27 cellular contexts compared by ENCODE assay signal in the genomic region with DNA sequence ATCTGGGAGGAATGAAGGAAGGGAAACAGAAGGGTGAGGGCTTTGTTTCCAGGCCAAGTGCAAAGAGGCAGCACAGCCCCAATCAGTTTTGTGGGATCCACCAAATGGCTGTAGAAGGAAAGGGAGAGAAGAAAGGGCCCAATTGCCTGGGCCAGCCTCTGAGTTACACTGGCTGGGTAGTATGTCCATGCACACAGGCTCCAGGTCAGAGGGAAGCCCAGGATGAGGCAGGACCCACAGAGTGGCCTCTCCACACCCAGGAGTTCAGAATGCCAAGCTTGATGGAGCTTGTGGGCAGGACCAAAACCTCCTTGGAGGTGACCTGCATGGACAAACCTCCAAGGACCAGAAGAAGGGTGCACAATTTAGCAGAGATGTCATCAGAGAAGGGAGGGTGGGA.
"Had no signal": no experiment of that assay in that cellular context is flagged by ENCODE, and none has a peak within 500 bp of the region (broad histone marks: within the 10 kb centered on the region; RNA-seq: fewer than 3 reads in every experiment).

No MANE protein-coding gene starts in this region.

- H3K4me3 ChIP-seq: neural progenitor cell, ovary, psoas muscle, right lobe of liver, sigmoid colon, stomach, thoracic aorta, thyroid gland, tibial nerve, upper lobe of left lung had no signal

- H3K9me3 ChIP-seq: ovary, thyroid gland had no signal

- H3K4me1 ChIP-seq: neural progenitor cell, parathyroid adenoma, psoas muscle, right lobe of liver, sigmoid colon, stomach, thyroid gland, tibial nerve, upper lobe of left lung had no signal

- ATAC-seq: naive thymus-derived CD4-positive, alpha-beta T cell; natural killer cell; psoas muscle; right cardiac atrium; right lobe of liver; stimulated activated effector memory CD8-positive, alpha-beta T cell treated with anti-CD3 and anti-CD28 coated beads, Interleukin-12 subunit alpha, Interleukin-12 subunit beta, amount 100 ng/mL, for 72 hours; stimulated activated naive B cell treated with anti-CD40 and anti-IgM and Interleukin-4, amounts not matched to agents 10 μg/mL and 1 μg/mL and 100 μg/mL, for 72 hours had no signal

- DNase-seq: naive thymus-derived CD4-positive, alpha-beta T cell; natural killer cell; ovary; posterior cingulate gyrus; psoas muscle; right cardiac atrium; right lobe of liver; sigmoid colon; small intestine; stimulated activated CD4-positive, alpha-beta T cell treated with anti-CD3 and anti-CD28 coated beads, Interleukin-15, amount 100 ng/mL, for 24 hours; stimulated activated CD4-positive, alpha-beta T cell treated with anti-CD3 and anti-CD28 coated beads, Interleukin-2, amount 100 ng/mL, for 24 hours; stimulated activated CD4-positive, alpha-beta T cell treated with anti-CD3 and anti-CD28 coated beads, Interleukin-2, amount 100 ng/mL, for 48 hours; stimulated activated CD4-positive, alpha-beta T cell treated with anti-CD3 and anti-CD28 coated beads, Interleukin-4, amount 100 ng/mL, for 24 hours; stimulated activated naive B cell treated with anti-CD40 and anti-IgM and Interleukin-4, amounts not matched to agents 10 μg/mL and 1 μg/mL and 100 μg/mL, for 72 hours; stimulated activated naive CD4-positive, alpha-beta T cell treated with Interleukin-2 at 50 U/mL for 16 hours; stomach; thyroid gland; trophoblast cell; upper lobe of left lung had no signal

- H3K9ac ChIP-seq: neural progenitor cell, parathyroid adenoma had no signal

- H3K4me2 ChIP-seq: neural progenitor cell had no signal

- H3K27ac ChIP-seq: neural progenitor cell, ovary, parathyroid adenoma, psoas muscle, right lobe of liver, sigmoid colon, stomach, thoracic aorta, thyroid gland, tibial nerve, upper lobe of left lung had no signal

- H3K27me3 Mint-ChIP-seq: stimulated activated naive B cell treated with anti-CD40 and anti-IgM and Interleukin-4, amounts not matched to agents 10 μg/mL and 1 μg/mL and 100 μg/mL, for 72 hours; stimulated activated naive CD8-positive, alpha-beta T cell treated with anti-CD3 and anti-CD28 coated beads, Interleukin-15, Interleukin-2, amounts not matched to agents 100 ng/mL and 50 ng/mL, for 24 hours had no signal

- H3K27ac Mint-ChIP-seq: naive thymus-derived CD4-positive, alpha-beta T cell; natural killer cell; nephron; neural progenitor cell; progenitor cell of endocrine pancreas; stimulated activated effector memory CD8-positive, alpha-beta T cell treated with anti-CD3 and anti-CD28 coated beads, Interleukin-12 subunit alpha, Interleukin-12 subunit beta, amount 100 ng/mL, for 72 hours; stimulated activated naive B cell treated with anti-CD40 and anti-IgM and Interleukin-4, amounts not matched to agents 10 μg/mL and 1 μg/mL and 100 μg/mL, for 72 hours; stimulated activated naive CD8-positive, alpha-beta T cell treated with anti-CD3 and anti-CD28 coated beads, Interleukin-15, Interleukin-2, amounts not matched to agents 100 ng/mL and 50 ng/mL, for 24 hours had no signal

- H3K27me3 ChIP-seq: neural progenitor cell, ovary, right lobe of liver, sigmoid colon, stomach, thyroid gland, tibial nerve, upper lobe of left lung had no signal

- H3K36me3 Mint-ChIP-seq: neural progenitor cell; stimulated activated effector memory CD8-positive, alpha-beta T cell treated with anti-CD3 and anti-CD28 coated beads, Interleukin-12 subunit alpha, Interleukin-12 subunit beta, amount 100 ng/mL, for 72 hours had no signal

- H3K36me3 ChIP-seq: neural progenitor cell, ovary, right lobe of liver, sigmoid colon, stomach, thoracic aorta, thyroid gland, tibial nerve, upper lobe of left lung had no signal

- H2AFZ ChIP-seq: neural progenitor cell, parathyroid adenoma had no signal

- H3K4me3 Mint-ChIP-seq: naive thymus-derived CD4-positive, alpha-beta T cell; natural killer cell; nephron; neural progenitor cell; stimulated activated effector memory CD8-positive, alpha-beta T cell treated with anti-CD3 and anti-CD28 coated beads, Interleukin-12 subunit alpha, Interleukin-12 subunit beta, amount 100 ng/mL, for 72 hours; stimulated activated naive B cell treated with anti-CD40 and anti-IgM and Interleukin-4, amounts not matched to agents 10 μg/mL and 1 μg/mL and 100 μg/mL, for 72 hours; stimulated activated naive CD8-positive, alpha-beta T cell treated with anti-CD3 and anti-CD28 coated beads, Interleukin-15, Interleukin-2, amounts not matched to agents 100 ng/mL and 50 ng/mL, for 24 hours had no signal

- H3K79me2 ChIP-seq: parathyroid adenoma had no signal

- H3K4me1 Mint-ChIP-seq: naive thymus-derived CD4-positive, alpha-beta T cell; natural killer cell; nephron; neural progenitor cell; stimulated activated effector memory CD8-positive, alpha-beta T cell treated with anti-CD3 and anti-CD28 coated beads, Interleukin-12 subunit alpha, Interleukin-12 subunit beta, amount 100 ng/mL, for 72 hours; stimulated activated naive B cell treated with anti-CD40 and anti-IgM and Interleukin-4, amounts not matched to agents 10 μg/mL and 1 μg/mL and 100 μg/mL, for 72 hours had no signal
